10 cellular contexts compared by ENCODE assay signal in genomic region chr11:116980136-116980793, GRCh38.
DNase-seq lines count a peak whose midpoint lies in the region; ATAC-seq and TF ChIP-seq lines count a peak whose summit lies in the region.
"Had no signal": no experiment of that assay in that cellular context is flagged by ENCODE, and none has a peak within 500 bp of the region (broad histone marks: within the 10 kb centered on the region; RNA-seq: fewer than 3 reads in every experiment).

No MANE protein-coding gene starts in this region.

- H3K4me1 Mint-ChIP-seq in effector memory CD8-positive, alpha-beta T cell (ENCODE audit: low read depth in 2 of 2): peaks cover 31 to 60% of the 10 kb centered on the region in 2 donors
- H3K4me1 Mint-ChIP-seq in Calu3 (ENCODE audit: low read depth, unreplicated experiment): no peaks in the 10 kb centered on the region

- intact Hi-C loops in Calu3 (cut with micrococcal nuclease; ENCODE audit: unreplicated experiment): no loop called here

- H3K4me3 Mint-ChIP-seq in effector memory CD8-positive, alpha-beta T cell: peak overlapping the region; percentile 9 to 53
- H3K4me3 Mint-ChIP-seq in Calu3 (ENCODE audit: low read depth, unreplicated experiment): no peak overlapping the region

- H3K36me3 Mint-ChIP-seq in effector memory CD8-positive, alpha-beta T cell (ENCODE audit: insufficient read depth): peaks cover 27% of the 10 kb centered on the region
- no peaks in the 10 kb centered on the region for H3K36me3 Mint-ChIP-seq in Calu3 (ENCODE audit: insufficient read depth, unreplicated experiment)

- no peak for TF ChIP-seq CTCF in Calu3 (IDR thresholded peaks at IDR 0.05; ENCODE audit: unreplicated experiment)

- peak; percentile 95 for ATAC-seq in GM18498 (IDR thresholded peaks at IDR 0.05; ENCODE audit: unreplicated experiment)
- peak; percentile 78 for ATAC-seq in GM21367 (IDR thresholded peaks at IDR 0.05; ENCODE audit: unreplicated experiment)
- ATAC-seq in HG03439 (IDR thresholded peaks at IDR 0.05; ENCODE audit: unreplicated experiment): peak; percentile 91
- peak; percentile 82 for ATAC-seq in effector memory CD8-positive, alpha-beta T cell (replicated peaks)
- ATAC-seq in HG03025 (IDR thresholded peaks at IDR 0.05; ENCODE audit: low FRiP score, unreplicated experiment): no peak

- CTCF ChIA-PET in Calu3 (lab: Charles Lee): no interaction called here

- H3K27me3 Mint-ChIP-seq in effector memory CD8-positive, alpha-beta T cell: no peaks in the 10 kb centered on the region
- no peaks in the 10 kb centered on the region for H3K27me3 Mint-ChIP-seq in Calu3 (ENCODE audit: unreplicated experiment)

- DNase-seq in effector memory CD8-positive, alpha-beta T cell: no peak
- DNase-seq in Calu3: no peak
- no peak for DNase-seq in activated effector memory CD4-positive, alpha-beta T cell treated with Interleukin-2 at 50 U/mL for 16 hours
- no peak for DNase-seq in stimulated activated CD4-positive, alpha-beta T cell treated with anti-CD3 and anti-CD28 coated beads, Interleukin-2, amount 100 ng/mL, for 24 hours
- DNase-seq: kidney, NCI-H82 had no signal

- no TSS peak for BruUV-seq in Calu3 (replicated peaks; lab: Mats Ljungman, UMichigan)

- peak overlapping the region; percentile 36 to 57 for H3K27ac Mint-ChIP-seq in effector memory CD8-positive, alpha-beta T cell
- H3K27ac Mint-ChIP-seq in Calu3 (ENCODE audit: unreplicated experiment): no peak overlapping the region

- H3K9me3 Mint-ChIP-seq in effector memory CD8-positive, alpha-beta T cell: no peaks in the 10 kb centered on the region
- no peaks in the 10 kb centered on the region for H3K9me3 Mint-ChIP-seq in Calu3 (ENCODE audit: low read depth, unreplicated experiment)
